In genomic region chr18:38087538-38087937, GRCh38 we compare ENCODE assay signal across 5 cellular contexts.
"Had no signal": no experiment of that assay in that cellular context is flagged by ENCODE, and none has a peak within 500 bp of the region (broad histone marks: within the 10 kb centered on the region; RNA-seq: fewer than 3 reads in every experiment).

No MANE protein-coding gene starts in this region.

- DNase-seq: IMR-90, KBM-7, KG1 had no signal

- H3K4me3 ChIP-seq: K562 had no signal

- H3K27ac ChIP-seq: HL-60 had no signal
